ENCODE assay signal across 14 cellular contexts in the genomic region with DNA sequence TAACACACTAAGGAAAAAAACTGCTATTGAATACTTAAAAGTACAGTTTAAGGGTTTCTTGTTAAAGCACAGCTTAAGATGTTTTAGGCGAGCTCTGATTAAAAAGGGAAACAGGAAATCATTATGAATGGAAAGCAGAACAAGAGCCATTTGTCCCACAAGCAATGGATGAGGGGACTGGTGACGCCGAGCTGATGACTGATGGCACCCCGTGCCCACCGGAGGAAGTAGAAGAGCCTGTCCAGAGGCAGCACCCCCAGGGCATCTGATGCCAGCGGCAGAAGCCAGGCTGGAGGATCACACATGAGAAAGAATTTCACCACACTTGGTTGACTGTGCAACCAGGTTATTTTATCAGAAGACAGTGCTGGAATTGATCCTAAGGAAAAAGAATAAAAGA. TPM values are rescaled to one million over a fixed set of nuclear protein-coding genes. Genes with fewer than 3 reads are reported as not detected.
DNase-seq lines count a peak whose midpoint lies in the region; ATAC-seq and TF ChIP-seq lines count a peak whose summit lies in the region.
"Had no signal": no experiment of that assay in that cellular context is flagged by ENCODE, and none has a peak within 500 bp of the region (broad histone marks: within the 10 kb centered on the region; RNA-seq: fewer than 3 reads in every experiment).

No MANE protein-coding gene starts in this region.

- peaks cover 57 to 76% of the 10 kb centered on the region in 2 donors for H3K4me1 Mint-ChIP-seq in stimulated activated naive B cell treated with anti-CD40 and anti-IgM and Interleukin-4, amounts not matched to agents 10 μg/mL and 1 μg/mL and 100 μg/mL, for 72 hours

- no TSS peak for BruUV-seq in OCI-LY7 (replicated peaks; lab: Mats Ljungman, UMichigan)

- H3K27ac Mint-ChIP-seq in stimulated activated naive B cell treated with anti-CD40 and anti-IgM and Interleukin-4, amounts not matched to agents 10 μg/mL and 1 μg/mL and 100 μg/mL, for 72 hours, result peak overlapping the region; percentile 85

- intact Hi-C loops in Right ventricle myocardium superior (cut with DNase I) (no loop called here), Right ventricle myocardium inferior (cut with DNase I) (no loop called here), OCI-LY7 (cut with micrococcal nuclease; ENCODE audit: unreplicated experiment) (no loop called here)

- peak; percentile 25 for ATAC-seq in Right ventricle myocardium superior (ENCODE audit: poor library complexity)
- no peak for ATAC-seq in Right ventricle myocardium inferior
- ATAC-seq in gastroesophageal sphincter, result peak; percentile 31
- peak; percentile 64 to 66 for ATAC-seq in stimulated activated naive B cell treated with anti-CD40 and anti-IgM and Interleukin-4, amounts not matched to agents 10 μg/mL and 1 μg/mL and 100 μg/mL, for 72 hours (replicated peaks)
- no peak for ATAC-seq in HG03354 (IDR thresholded peaks at IDR 0.05; ENCODE audit: poor library complexity, severe bottlenecking, unreplicated experiment)
- no peak for ATAC-seq in HG02870 (IDR thresholded peaks at IDR 0.05; ENCODE audit: unreplicated experiment)
- ATAC-seq: K562 had no signal

- H3K4me3 Mint-ChIP-seq in stimulated activated naive B cell treated with anti-CD40 and anti-IgM and Interleukin-4, amounts not matched to agents 10 μg/mL and 1 μg/mL and 100 μg/mL, for 72 hours, result peak overlapping the region; percentile 49 to 69

- H3K27me3 ChIP-seq in gastroesophageal sphincter, result peaks cover 65% of the 10 kb centered on the region

- WGBS in gastroesophageal sphincter (ENCODE audit: low coverage in 1 of 2), 2 donors, result 49 to 65% methylated on average over 6 of the region's 6 CpGs

- no peak for TF ChIP-seq EP300 in gastroesophageal sphincter (IDR thresholded peaks at IDR 0.05)

- CTCF ChIA-PET in OCI-LY7 (lab: Charles Lee; ENCODE audit: unreplicated experiment), result no interaction called here

- H3K36me3 Mint-ChIP-seq in stimulated activated naive B cell treated with anti-CD40 and anti-IgM and Interleukin-4, amounts not matched to agents 10 μg/mL and 1 μg/mL and 100 μg/mL, for 72 hours, result peaks cover 0 to 3% of the 10 kb centered on the region in 2 donors

- TF ChIP-seq CTCF in OCI-LY7 (conservative IDR thresholded peaks at IDR 0.05; ENCODE audit: low read length) (no peak), gastroesophageal sphincter (IDR thresholded peaks at IDR 0.05) (no peak)

- H3K4me3 ChIP-seq in OCI-LY7 (ENCODE audit: low read depth, low read length, poor library complexity, severe bottlenecking) (no peak overlapping the region), gastroesophageal sphincter (no peak overlapping the region)
- H3K4me3 ChIP-seq: K562 had no signal

- peak overlapping the region; percentile 35; the same call in 1 of the 2 replicates for H3K4me2 ChIP-seq in OCI-LY7 (ENCODE audit: low read length)

- no peak overlapping the region for H2AFZ ChIP-seq in OCI-LY7 (ENCODE audit: low read length)

- H3K79me2 ChIP-seq in OCI-LY7 (ENCODE audit: insufficient read depth, low read depth, low read length), result no peaks in the 10 kb centered on the region

- no peaks in the 10 kb centered on the region for H3K9me3 ChIP-seq in OCI-LY7 (ENCODE audit: low read length)
- no peaks in the 10 kb centered on the region for H3K9me3 ChIP-seq in gastroesophageal sphincter

- TF ChIP-seq POLR2A in gastroesophageal sphincter (IDR thresholded peaks at IDR 0.05), result no peak

- DNase-seq in Right ventricle myocardium superior (no peak), Right ventricle myocardium inferior (ENCODE audit: missing footprints) (no peak), OCI-LY7 (ENCODE audit: low spot score) (no peak), NCI-H187 treated with DMSO at 0.1 percent for 48 hours (lab: John Stamatoyannopoulos, UW) (no peak)
- DNase-seq in stimulated activated naive B cell treated with anti-CD40 and anti-IgM and Interleukin-4, amounts not matched to agents 10 μg/mL and 1 μg/mL and 100 μg/mL, for 72 hours, result peak; percentile 43
- DNase-seq: cerebellar nuclear complex, H7, NCI-H2029, NCI-H69, SIG-M5 had no signal

- POLR2A ChIA-PET in OCI-LY7 (lab: Charles Lee), result interaction anchor here (0.5 to 0.8 kb wide), 3 partner anchors 9 to 1647 kb away, joined by 3 to 4 read pairs (median 3); no protein-coding TSS in a partner anchor

- no peaks in the 10 kb centered on the region for H3K27me3 Mint-ChIP-seq in stimulated activated naive B cell treated with anti-CD40 and anti-IgM and Interleukin-4, amounts not matched to agents 10 μg/mL and 1 μg/mL and 100 μg/mL, for 72 hours

- H3K4me1 ChIP-seq in OCI-LY7 (ENCODE audit: insufficient read depth, low read length, poor library complexity, severe bottlenecking) (peaks cover 10% of the 10 kb centered on the region), gastroesophageal sphincter (no peaks in the 10 kb centered on the region)

- no peaks in the 10 kb centered on the region for H3K9me2 ChIP-seq in OCI-LY7 (ENCODE audit: insufficient read depth, low read length)

- H3K36me3 ChIP-seq in OCI-LY7 (ENCODE audit: insufficient read depth, low read length) (no peaks in the 10 kb centered on the region), gastroesophageal sphincter (no peaks in the 10 kb centered on the region)

- no peaks in the 10 kb centered on the region for H4K20me1 ChIP-seq in OCI-LY7 (ENCODE audit: insufficient read depth, low read length)

- no peaks in the 10 kb centered on the region for H3K9me3 Mint-ChIP-seq in stimulated activated naive B cell treated with anti-CD40 and anti-IgM and Interleukin-4, amounts not matched to agents 10 μg/mL and 1 μg/mL and 100 μg/mL, for 72 hours

- H3K27ac ChIP-seq in OCI-LY7 (ENCODE audit: low read depth, low read length, poor library complexity, severe bottlenecking), result no peak overlapping the region
- H3K27ac ChIP-seq in gastroesophageal sphincter, result no peak overlapping the region

RNA-seq across cellular contexts. Expression of a gene that starts 15.0 kb away (rescaled TPM):
- total RNA-seq in Right ventricle myocardium superior (6.9 TPM), Right ventricle myocardium inferior (9.4 TPM), OCI-LY7 (2022) (164 and 166 TPM in 2 replicates), gastroesophageal sphincter (10 to 100 TPM; 18.8 to 52.1 (median 30.7) TPM)
- 105 and 122 TPM in 2 replicates for total RNA-seq in OCI-LY7 (2014; rRNA removed; shearing (Covaris generic))

Comparison
In these comparisons a context has a peak if more than half of its experiments do, and no peak if none do; other contexts are left out.
1. ATAC-seq: peak in Right ventricle myocardium superior (single experiment), gastroesophageal sphincter (single experiment) and stimulated activated naive B cell treated with anti-CD40 and anti-IgM and Interleukin-4, amounts not matched to agents 10 μg/mL and 1 μg/mL and 100 μg/mL, for 72 hours (2 of 2); none in Right ventricle myocardium inferior (single experiment), HG03354 (single experiment) and HG02870 (single experiment).